Comparison of ENCODE assay signal across 7 cellular contexts in genomic region chr17:13601776-13602551, GRCh38. TPM values are rescaled to one million over a fixed set of nuclear protein-coding genes. Genes with fewer than 3 reads are reported as not detected.
A peak's percentile ranks its signal among the peaks of the same experiment; 100 is the strongest.
DNase-seq lines count a peak whose midpoint lies in the region; ATAC-seq and TF ChIP-seq lines count a peak whose summit lies in the region.

HS3ST3A1 (minus strand) TSS chr17:13601929; CDS start chr17:13601129, 800 bp downstream.

- TF ChIP-seq CTCF in osteocyte (IDR thresholded peaks at IDR 0.05): no peak

- H3K27me3 Mint-ChIP-seq in activated CD4-positive, alpha-beta memory T cell treated with anti-CD3 and anti-CD28 coated beads, Interleukin-2, amount 10 ng/mL, durations not matched to agents 7 days and 5 days: peaks cover 58% of the 10 kb centered on the region
- peaks cover 13% of the 10 kb centered on the region for H3K27me3 Mint-ChIP-seq in osteocyte (ENCODE audit: unreplicated experiment)

- no peaks in the 10 kb centered on the region for H3K9me3 Mint-ChIP-seq in activated CD4-positive, alpha-beta memory T cell treated with anti-CD3 and anti-CD28 coated beads, Interleukin-2, amount 10 ng/mL, durations not matched to agents 7 days and 5 days
- H3K9me3 Mint-ChIP-seq in osteocyte (ENCODE audit: unreplicated experiment): no peaks in the 10 kb centered on the region

- H3K4me3 Mint-ChIP-seq in activated CD4-positive, alpha-beta memory T cell treated with anti-CD3 and anti-CD28 coated beads, Interleukin-2, amount 10 ng/mL, durations not matched to agents 7 days and 5 days: peak within 1 kb of the TSS; percentile 53
- H3K4me3 Mint-ChIP-seq in osteocyte (ENCODE audit: unreplicated experiment): peak within 1 kb of the TSS; percentile 91

- H3K27ac Mint-ChIP-seq in activated CD4-positive, alpha-beta memory T cell treated with anti-CD3 and anti-CD28 coated beads, Interleukin-2, amount 10 ng/mL, durations not matched to agents 7 days and 5 days: no peak within 1 kb of the TSS
- H3K27ac Mint-ChIP-seq in osteocyte (ENCODE audit: unreplicated experiment): peak within 1 kb of the TSS; percentile 63

- no peak for ATAC-seq in HG03521 (IDR thresholded peaks at IDR 0.05; ENCODE audit: unreplicated experiment)

- no peaks in the 10 kb centered on the region for H3K36me3 Mint-ChIP-seq in activated CD4-positive, alpha-beta memory T cell treated with anti-CD3 and anti-CD28 coated beads, Interleukin-2, amount 10 ng/mL, durations not matched to agents 7 days and 5 days (ENCODE audit: low read depth)
- H3K36me3 Mint-ChIP-seq in osteocyte (ENCODE audit: unreplicated experiment): no peaks in the 10 kb centered on the region

- POLR2A ChIA-PET in activated CD4-positive, alpha-beta memory T cell treated with anti-CD3 and anti-CD28 coated beads, Interleukin-2, amount 10 ng/mL, durations not matched to agents 7 days and 5 days (lab: Charles Lee): no interaction called here

- CTCF ChIA-PET in activated CD4-positive, alpha-beta memory T cell treated with anti-CD3 and anti-CD28 coated beads, Interleukin-2, amount 10 ng/mL, durations not matched to agents 7 days and 5 days (lab: Charles Lee): no interaction called here

- DNase-seq in HPDE6-E6E7 (ENCODE audit: extremely low spot score) (peak; percentile 39), glomerular visceral epithelial cell (ENCODE audit: extremely low spot score) (peak; percentile 96), osteocyte (ENCODE audit: extremely low spot score, unreplicated experiment) (peak; percentile 92), NCI-H2196 treated with DMSO at 0.1 percent for 48 hours (lab: John Stamatoyannopoulos, UW; ENCODE audit: unreplicated experiment) (no peak)
- peak; percentile 16 for DNase-seq in activated CD4-positive, alpha-beta memory T cell treated with anti-CD3 and anti-CD28 coated beads, Interleukin-2, amount 10 ng/mL, durations not matched to agents 7 days and 5 days
- DNase-seq in stimulated activated naive CD4-positive, alpha-beta T cell (lab: John Stamatoyannopoulos, UW): no peak

- H3K4me1 Mint-ChIP-seq in activated CD4-positive, alpha-beta memory T cell treated with anti-CD3 and anti-CD28 coated beads, Interleukin-2, amount 10 ng/mL, durations not matched to agents 7 days and 5 days: peaks cover 12% of the 10 kb centered on the region
- H3K4me1 Mint-ChIP-seq in osteocyte (ENCODE audit: unreplicated experiment): peaks cover 30% of the 10 kb centered on the region

RNA-seq across cellular contexts. Expression of gene HS3ST3A1, which starts in this region (rescaled TPM):
- 1 to 10 TPM; 2.5 to 2.8 TPM for total RNA-seq in activated CD4-positive, alpha-beta memory T cell treated with anti-CD3 and anti-CD28 coated beads, Interleukin-2, amount 10 ng/mL, durations not matched to agents 7 days and 5 days
- total RNA-seq in osteocyte: 7.5 and 9.3 TPM in 2 replicates

Comparison
In these comparisons a context has a peak if more than half of its experiments do, and no peak if none do; other contexts are left out.
1. DNase-seq: peak in HPDE6-E6E7 (single experiment), activated CD4-positive, alpha-beta memory T cell treated with anti-CD3 and anti-CD28 coated beads, Interleukin-2, amount 10 ng/mL, durations not matched to agents 7 days and 5 days (single experiment), glomerular visceral epithelial cell (single experiment) and osteocyte (single experiment); none in stimulated activated naive CD4-positive, alpha-beta T cell (0 of 6) and NCI-H2196 treated with DMSO at 0.1 percent for 48 hours (single experiment).